ENCODE assay signal across 1 cellular context in genomic region chr6:34521463-34522288, GRCh38.
TF ChIP-seq lines count a peak whose summit lies in the region.

No MANE protein-coding gene starts in this region.

TF ChIP-seq in K562, 482 proteins besides CTCF, POLR2A, EP300 and RAD21 (continued from another document):
- TF ChIP-seq RREB1 (CRISPR knock-in tag; IDR thresholded peaks at IDR 0.05) (no peak), HDAC6 (IDR thresholded peaks at IDR 0.05; ENCODE audit: low read depth, low read length) (no peak), ZFPM2 (CRISPR knock-in tag; IDR thresholded peaks at IDR 0.05) (no peak), ADNP (tag; IDR thresholded peaks at IDR 0.05) (0 out of 2 replicates have a peak, but pooled peaks have one; percentile 30), SAFB (IDR thresholded peaks at IDR 0.05; ENCODE audit: borderline replicate concordance, low read depth, low read length) (no peak), TEAD4 (IDR thresholded peaks at IDR 0.05; ENCODE audit: low read length) (no peak), TEAD4 (CRISPR knock-in tag; IDR thresholded peaks at IDR 0.05; ENCODE audit: borderline replicate concordance) (no peak), CCAR2 (IDR thresholded peaks at IDR 0.05; ENCODE audit: low read depth, low read length) (no peak), CREBBP (IDR thresholded peaks at IDR 0.05; ENCODE audit: low read depth, low read length) (no peak), FOXP1 (CRISPR knock-in tag; IDR thresholded peaks at IDR 0.05) (no peak), CBX1 (IDR thresholded peaks at IDR 0.05; ENCODE audit: low read depth) (0 out of 2 replicates have a peak, but pooled peaks have one; percentile 32), ID3 (CRISPR knock-in tag; IDR thresholded peaks at IDR 0.05) (no peak), ID3 (tag; IDR thresholded peaks at IDR 0.05) (no peak), PREB (CRISPR knock-in tag; IDR thresholded peaks at IDR 0.05) (no peak), RCOR1 (IDR thresholded peaks at IDR 0.05; ENCODE audit: borderline replicate concordance in 1 of 2, low read depth in 2 of 2, low read length in 2 of 2) (0 out of 4 replicates have a peak, but pooled peaks of 1 of the 2 experiments have one; percentile 30), ZNF518B (CRISPR knock-in tag; IDR thresholded peaks at IDR 0.05) (no peak), ZNF717 (CRISPR knock-in tag; IDR thresholded peaks at IDR 0.05) (no peak)
